In the genomic region with DNA sequence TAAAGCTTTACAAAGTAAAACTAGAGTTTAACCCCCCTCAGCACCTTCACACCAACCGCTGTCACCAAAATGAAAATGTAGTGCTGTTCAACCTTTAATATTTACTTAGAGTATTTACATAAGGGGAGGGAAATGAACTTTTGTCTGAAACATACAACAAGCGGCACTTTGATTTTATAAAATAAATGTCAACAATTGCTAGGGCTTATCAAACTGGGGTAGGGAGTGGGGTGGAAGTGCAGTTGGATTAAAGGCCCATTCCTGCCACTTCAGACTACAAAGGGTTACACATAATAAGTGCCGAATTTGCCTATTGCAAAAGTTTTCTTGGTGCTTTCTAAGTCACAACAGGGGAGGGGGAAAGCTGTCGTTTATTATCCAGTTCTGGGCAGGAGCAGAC, we compare ENCODE assay signal across 1 cellular context.
TF ChIP-seq lines count a peak whose summit lies in the region.

No MANE protein-coding gene starts in this region.

TF ChIP-seq in H1, 55 proteins besides CTCF, POLR2A, EP300 and RAD21:
- TF ChIP-seq MAX (IDR thresholded peaks at IDR 0.05) = no peak
- TF ChIP-seq NANOG (IDR thresholded peaks at IDR 0.05; ENCODE audit: insufficient read depth, low read depth, low read length, poor library complexity, severe bottlenecking) = no peak
- TF ChIP-seq RNF2 (IDR thresholded peaks at IDR 0.05; ENCODE audit: borderline replicate concordance, low read depth, low read length, missing control alignments, poor library complexity, severe bottlenecking) = no peak
- TF ChIP-seq, protein P1, sequence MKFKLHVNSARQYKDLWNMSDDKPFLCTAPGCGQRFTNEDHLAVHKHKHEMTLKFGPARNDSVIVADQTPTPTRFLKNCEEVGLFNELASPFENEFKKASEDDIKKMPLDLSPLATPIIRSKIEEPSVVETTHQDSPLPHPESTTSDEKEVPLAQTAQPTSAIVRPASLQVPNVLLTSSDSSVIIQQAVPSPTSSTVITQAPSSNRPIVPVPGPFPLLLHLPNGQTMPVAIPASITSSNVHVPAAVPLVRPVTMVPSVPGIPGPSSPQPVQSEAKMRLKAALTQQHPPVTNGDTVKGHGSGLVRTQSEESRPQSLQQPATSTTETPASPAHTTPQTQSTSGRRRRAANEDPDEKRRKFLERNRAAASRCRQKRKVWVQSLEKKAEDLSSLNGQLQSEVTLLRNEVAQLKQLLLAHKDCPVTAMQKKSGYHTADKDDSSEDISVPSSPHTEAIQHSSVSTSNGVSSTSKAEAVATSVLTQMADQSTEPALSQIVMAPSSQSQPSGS (IDR thresholded peaks at IDR 0.05; ENCODE audit: low read length) = no peak
- no peak for TF ChIP-seq CBX5 (IDR thresholded peaks at IDR 0.05; ENCODE audit: low read depth, low read length)
- TF ChIP-seq KDM5A (IDR thresholded peaks at IDR 0.05; ENCODE audit: low read length) = no peak
- TF ChIP-seq NRF1 (IDR thresholded peaks at IDR 0.05; ENCODE audit: low read depth, low read length) = no peak
